ENCODE assay signal across 7 cellular contexts in the genomic region with DNA sequence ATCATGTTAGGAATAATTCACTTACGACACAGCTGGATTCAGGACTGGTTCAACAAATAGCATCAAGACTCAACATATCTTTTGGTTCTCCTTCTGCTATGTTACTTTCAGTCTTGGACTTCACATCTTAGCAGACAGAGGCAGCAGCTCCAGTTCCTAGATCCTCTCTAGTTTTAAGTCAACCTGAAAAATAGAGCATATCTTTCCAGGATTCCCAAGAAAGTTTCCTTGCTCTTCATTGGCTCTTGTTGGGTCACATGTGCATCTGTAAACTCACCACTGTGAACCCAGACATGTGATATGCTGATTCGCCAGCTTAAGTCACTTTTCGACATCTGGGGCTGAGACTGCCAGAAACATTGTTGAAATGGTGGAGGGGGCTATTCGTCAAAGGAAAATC.
"Had no signal": no experiment of that assay in that cellular context is flagged by ENCODE, and none has a peak within 500 bp of the region (broad histone marks: within the 10 kb centered on the region; RNA-seq: fewer than 3 reads in every experiment).

No MANE protein-coding gene starts in this region.

- H3K9ac ChIP-seq: GM23248 had no signal

- H3K27ac ChIP-seq: GM23248 had no signal

- H2AFZ ChIP-seq: GM23248 had no signal

- H3K4me3 ChIP-seq: GM23248 had no signal

- DNase-seq: GM23248, GOT3, H9, HCEC 1CT, IMR-90 had no signal

- FAIRE-seq: H54, HTR-8/SVneo had no signal
